In genomic region chrX:40170830-40171512, GRCh38 we compare ENCODE assay signal across 8 cellular contexts.
DNase-seq lines count a peak whose midpoint lies in the region; ATAC-seq, FAIRE-seq and TF ChIP-seq lines count a peak whose summit lies in the region.

No MANE protein-coding gene starts in this region.

- H3K9ac ChIP-seq in HUES6 (ENCODE audit: low read length) (peak overlapping the region; percentile 84), mucosa of stomach (ENCODE audit: low read length) (peak overlapping the region; percentile 68)

- TF ChIP-seq CTCF in AG10803 (conservative IDR thresholded peaks at IDR 0.05; ENCODE audit: low read length) = no peak

- ATAC-seq in activated naive CD8-positive, alpha-beta T cell treated with anti-CD3 and anti-CD28 coated beads, Interleukin-2, amount 50 U/mL, for 24 hours = no peak
- ATAC-seq in GM18520 (IDR thresholded peaks at IDR 0.05; ENCODE audit: unreplicated experiment) (no peak), HG03097 (IDR thresholded peaks at IDR 0.05; ENCODE audit: low FRiP score, unreplicated experiment) (no peak)

- no peak for TF ChIP-seq POLR2A in H54 (IDR thresholded peaks at IDR 0.05; ENCODE audit: low read depth, low read length)

- H3K27ac Mint-ChIP-seq in activated naive CD8-positive, alpha-beta T cell treated with anti-CD3 and anti-CD28 coated beads, Interleukin-2, amount 50 U/mL, for 24 hours = peak overlapping the region; percentile 92

- no peak overlapping the region for H3K27ac ChIP-seq in HUES6 (ENCODE audit: low read depth, low read length)

- peaks cover 60% of the 10 kb centered on the region for H3K4me1 Mint-ChIP-seq in activated naive CD8-positive, alpha-beta T cell treated with anti-CD3 and anti-CD28 coated beads, Interleukin-2, amount 50 U/mL, for 24 hours

- peaks cover 64% of the 10 kb centered on the region for H3K4me1 ChIP-seq in HUES6 (ENCODE audit: control insufficient read depth, insufficient read depth, low read length)
- peaks cover 49% of the 10 kb centered on the region for H3K4me1 ChIP-seq in mucosa of stomach (ENCODE audit: control insufficient read depth, insufficient read depth, low read length)

- peaks cover 6% of the 10 kb centered on the region for H3K36me3 Mint-ChIP-seq in activated naive CD8-positive, alpha-beta T cell treated with anti-CD3 and anti-CD28 coated beads, Interleukin-2, amount 50 U/mL, for 24 hours (ENCODE audit: low read depth)

- H3K9me3 ChIP-seq in HUES6 (ENCODE audit: control insufficient read depth, insufficient read depth, low read depth, low read length) (no peaks in the 10 kb centered on the region; the same call in 1 of the 2 replicates), mucosa of stomach (ENCODE audit: control insufficient read depth, low read length) (no peaks in the 10 kb centered on the region)

- H3K36me3 ChIP-seq in HUES6 (ENCODE audit: control insufficient read depth, insufficient read depth, low read length) (no peaks in the 10 kb centered on the region), mucosa of stomach (ENCODE audit: control insufficient read depth, insufficient read depth, low read length) (no peaks in the 10 kb centered on the region)

- H3K4me3 ChIP-seq in AG10803 (ENCODE audit: low read length) (peak overlapping the region; percentile 48), HUES6 (ENCODE audit: low read depth, low read length) (peak overlapping the region; percentile 73), mucosa of stomach (ENCODE audit: low read length) (no peak overlapping the region)

- no peaks in the 10 kb centered on the region for H3K27me3 Mint-ChIP-seq in activated naive CD8-positive, alpha-beta T cell treated with anti-CD3 and anti-CD28 coated beads, Interleukin-2, amount 50 U/mL, for 24 hours

- peak overlapping the region; percentile 86 for H3K4me3 Mint-ChIP-seq in activated naive CD8-positive, alpha-beta T cell treated with anti-CD3 and anti-CD28 coated beads, Interleukin-2, amount 50 U/mL, for 24 hours

- DNase-seq in AG10803 (ENCODE audit: low read depth) (no peak), H54 (ENCODE audit: insufficient read length, low spot score) (no peak), NCI-H2196 treated with DMSO at 0.1 percent for 48 hours (lab: John Stamatoyannopoulos, UW; ENCODE audit: unreplicated experiment) (no peak)
- DNase-seq in activated naive CD8-positive, alpha-beta T cell treated with anti-CD3 and anti-CD28 coated beads, Interleukin-2, amount 50 U/mL, for 24 hours = peak; percentile 25

- no peaks in the 10 kb centered on the region for H3K9me3 Mint-ChIP-seq in activated naive CD8-positive, alpha-beta T cell treated with anti-CD3 and anti-CD28 coated beads, Interleukin-2, amount 50 U/mL, for 24 hours

- H3K27me3 ChIP-seq in HUES6 (ENCODE audit: control insufficient read depth, insufficient read depth, low read length) = peaks cover 72% of the 10 kb centered on the region
- peaks cover 4% of the 10 kb centered on the region for H3K27me3 ChIP-seq in mucosa of stomach (ENCODE audit: control insufficient read depth, insufficient read depth, low read length)

- FAIRE-seq in H54 (lab: Jason Lieb, UNC) = no peak
